1 cellular context compared by ENCODE assay signal in genomic region chr2:131093843-131094654, GRCh38.
TF ChIP-seq lines count a peak whose summit lies in the region.

No MANE protein-coding gene starts in this region.

TF ChIP-seq in H1, 55 proteins besides CTCF, POLR2A, EP300 and RAD21:
- 0 out of 2 replicates have a peak, but pooled peaks have one; percentile 11 for TF ChIP-seq YY1 (IDR thresholded peaks at IDR 0.05; ENCODE audit: low read depth, low read length)
- TF ChIP-seq EGR1 (IDR thresholded peaks at IDR 0.05; ENCODE audit: borderline replicate concordance, low read depth, low read length), result peak; percentile 37; the same call in 1 of the 2 replicates
- peak; percentile 47 for TF ChIP-seq ASH2L (IDR thresholded peaks at IDR 0.05; ENCODE audit: low read length)
